In the genomic region with DNA sequence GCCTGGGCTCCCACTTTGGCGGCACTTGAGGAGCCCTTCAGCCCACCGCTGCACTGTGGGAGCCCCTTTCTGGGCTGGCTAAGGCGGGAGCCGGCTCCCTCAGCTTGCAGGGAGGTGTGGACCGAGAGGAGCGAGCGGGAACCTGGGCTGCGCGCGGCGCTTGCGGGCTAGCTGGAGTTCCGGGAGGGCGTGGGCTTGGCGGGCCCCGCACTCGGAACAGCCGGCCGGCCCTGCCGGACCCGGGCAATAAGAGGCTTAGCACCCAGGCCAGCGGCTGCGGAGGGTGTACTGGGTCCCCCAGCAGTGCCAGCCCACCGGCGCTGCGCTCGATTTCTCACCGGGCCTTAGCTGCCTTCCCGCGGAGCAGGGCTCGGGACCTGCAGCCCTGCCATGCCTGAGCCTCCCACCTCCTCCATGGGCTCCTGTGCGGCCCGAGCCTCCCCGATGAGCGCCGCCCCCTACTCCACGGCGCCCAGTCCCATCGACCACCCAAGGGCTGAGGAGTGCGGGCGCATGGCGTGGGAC, we compare ENCODE assay signal across 20 cellular contexts. TPM values are rescaled to one million over a fixed set of nuclear protein-coding genes. Genes with fewer than 3 reads are reported as not detected.
"Had no signal": no experiment of that assay in that cellular context is flagged by ENCODE, and none has a peak within 500 bp of the region (broad histone marks: within the 10 kb centered on the region; RNA-seq: fewer than 3 reads in every experiment).

No MANE protein-coding gene starts in this region.

RNA-seq across cellular contexts. Expression of a gene that starts 37.8 kb away (rescaled TPM):
- total RNA-seq: naive thymus-derived CD4-positive, alpha-beta T cell; natural killer cell; occipital lobe; osteoblast; ovary; progenitor cell of endocrine pancreas; psoas muscle; renal cortical epithelial cell; right cardiac atrium; right lobe of liver; smooth muscle cell; spleen; suprapubic skin; thoracic aorta; thyroid gland; tibial nerve; upper lobe of left lung; urinary bladder; uterus had no signal
- polyA plus RNA-seq: naive thymus-derived CD4-positive, alpha-beta T cell; neural cell; ovary; psoas muscle; right cardiac atrium; smooth muscle cell; spleen; urinary bladder had no signal

RNA-seq across cellular contexts. Expression of a gene that starts 52.0 kb away (rescaled TPM):
- total RNA-seq: naive thymus-derived CD4-positive, alpha-beta T cell; natural killer cell; psoas muscle; renal cortical epithelial cell; right lobe of liver; smooth muscle cell; spleen; suprapubic skin; thoracic aorta; tibial nerve; upper lobe of left lung had no signal
- polyA plus RNA-seq: naive thymus-derived CD4-positive, alpha-beta T cell; smooth muscle cell; spleen had no signal

RNA-seq across cellular contexts. Expression of a gene that starts 56.4 kb away (rescaled TPM):
- total RNA-seq: naive thymus-derived CD4-positive, alpha-beta T cell; natural killer cell; occipital lobe; osteoblast; smooth muscle cell; spleen; suprapubic skin; thyroid gland; tibial nerve; urinary bladder had no signal
- polyA plus RNA-seq: naive thymus-derived CD4-positive, alpha-beta T cell; neural cell; smooth muscle cell had no signal
